ENCODE assay signal across 23 cellular contexts in the genomic region with DNA sequence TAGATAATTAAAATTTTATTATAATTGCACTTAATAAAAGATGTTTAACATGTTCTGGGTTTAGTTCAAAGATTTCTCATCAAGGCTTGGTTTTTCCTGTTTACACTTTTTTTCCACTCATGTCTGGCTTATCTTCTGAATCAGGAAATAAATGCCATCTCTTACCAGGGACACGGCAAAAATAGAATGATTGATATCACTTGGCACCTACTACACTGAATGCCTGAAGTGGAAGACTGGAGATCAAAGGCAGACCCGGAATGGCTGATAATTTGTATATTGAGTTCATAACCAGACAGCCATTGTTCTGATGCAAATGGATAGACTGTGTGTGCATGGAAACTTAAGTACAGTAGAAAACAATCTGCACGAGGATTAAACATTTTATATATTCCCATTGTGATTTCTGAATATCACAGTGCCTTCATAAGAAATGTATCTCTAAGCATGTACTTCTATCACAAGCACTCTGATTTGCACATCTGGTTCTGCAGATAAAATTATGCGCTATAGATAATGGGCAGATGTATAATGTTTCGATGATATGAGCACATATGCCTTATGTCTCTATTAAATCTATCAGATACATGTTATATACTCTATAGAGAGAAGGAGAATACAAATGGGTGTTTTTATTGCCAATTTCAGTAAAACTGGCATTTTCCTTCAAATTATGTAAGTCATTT.
"Had no signal": no experiment of that assay in that cellular context is flagged by ENCODE, and none has a peak within 500 bp of the region (broad histone marks: within the 10 kb centered on the region; RNA-seq: fewer than 3 reads in every experiment).

No MANE protein-coding gene starts in this region.

- H3K27ac Mint-ChIP-seq: activated B cell treated with CpG ODN at 0.5 μM for 24 hours; activated CD4-positive, alpha-beta T cell treated with anti-CD3 and anti-CD28 coated beads for 36 hours; activated naive CD4-positive, alpha-beta T cell treated with anti-CD3 and anti-CD28 coated beads for 36 hours; naive thymus-derived CD8-positive, alpha-beta T cell; progenitor cell of endocrine pancreas; stimulated activated memory B cell treated with anti-CD40 and anti-IgM and Interleukin-4, amounts not matched to agents 10 μg/mL and 1 μg/mL and 100 μg/mL, for 72 hours; T-helper 17 cell had no signal

- H3K4me2 ChIP-seq: smooth muscle cell had no signal

- H3K27me3 ChIP-seq: body of pancreas, cardiac muscle cell, foreskin keratinocyte, left lung, sigmoid colon, testis had no signal

- H3K4me1 ChIP-seq: foreskin keratinocyte, left lung, sigmoid colon, testis had no signal

- H3K36me3 Mint-ChIP-seq: naive thymus-derived CD8-positive, alpha-beta T cell; stimulated activated memory B cell treated with anti-CD40 and anti-IgM and Interleukin-4, amounts not matched to agents 10 μg/mL and 1 μg/mL and 100 μg/mL, for 72 hours had no signal

- H3K9me3 ChIP-seq: body of pancreas, sigmoid colon, testis had no signal

- ATAC-seq: activated CD4-positive, alpha-beta T cell treated with anti-CD3 and anti-CD28 coated beads for 36 hours; body of pancreas; foreskin keratinocyte; left lung; naive thymus-derived CD8-positive, alpha-beta T cell; stimulated activated memory B cell treated with anti-CD40 and anti-IgM and Interleukin-4, amounts not matched to agents 10 μg/mL and 1 μg/mL and 100 μg/mL, for 72 hours; T-helper 17 cell had no signal

- H3K4me3 ChIP-seq: body of pancreas, cardiac muscle cell, left lung, lung, sigmoid colon, smooth muscle cell, testis had no signal

- DNase-seq: activated B cell treated with CpG ODN at 0.5 μM for 24 hours; activated CD4-positive, alpha-beta T cell treated with anti-CD3 and anti-CD28 coated beads for 36 hours; activated CD4-positive, alpha-beta T cell treated with anti-CD3 and anti-CD28 coated beads, Interleukin-2, amount 50 U/mL, for 48 hours; activated naive CD4-positive, alpha-beta T cell treated with anti-CD3 and anti-CD28 coated beads for 36 hours; activated T-cell treated with anti-CD3 and anti-CD28 coated beads, Interleukin-2, amount 50 U/mL, for 48 hours; amygdala; body of pancreas; cortex of kidney; foreskin keratinocyte; left lung; naive thymus-derived CD8-positive, alpha-beta T cell; retina; sigmoid colon; stimulated activated CD4-positive, alpha-beta T cell treated with anti-CD3 and anti-CD28 coated beads, Interleukin-15, amount 100 ng/mL, for 24 hours; T-helper 17 cell; testis; trophoblast cell had no signal

- H3K36me3 ChIP-seq: cardiac muscle cell, left lung, sigmoid colon had no signal

- H3K27ac ChIP-seq: body of pancreas, cardiac muscle cell, foreskin keratinocyte, left lung, sigmoid colon, testis had no signal

- FAIRE-seq: endometrium had no signal
